ENCODE assay signal across 8 cellular contexts in genomic region chr6:55798571-55798970, GRCh38.
"Had no signal": no experiment of that assay in that cellular context is flagged by ENCODE, and none has a peak within 500 bp of the region (broad histone marks: within the 10 kb centered on the region; RNA-seq: fewer than 3 reads in every experiment).

No MANE protein-coding gene starts in this region.

- H3K4me3 ChIP-seq: GM23338, K562 had no signal

- DNase-seq: H9, HCEC 1CT, IMR-90 had no signal

- FAIRE-seq: H1, H54, HTR-8/SVneo, K562 had no signal
